25 cellular contexts compared by ENCODE assay signal in the genomic region with DNA sequence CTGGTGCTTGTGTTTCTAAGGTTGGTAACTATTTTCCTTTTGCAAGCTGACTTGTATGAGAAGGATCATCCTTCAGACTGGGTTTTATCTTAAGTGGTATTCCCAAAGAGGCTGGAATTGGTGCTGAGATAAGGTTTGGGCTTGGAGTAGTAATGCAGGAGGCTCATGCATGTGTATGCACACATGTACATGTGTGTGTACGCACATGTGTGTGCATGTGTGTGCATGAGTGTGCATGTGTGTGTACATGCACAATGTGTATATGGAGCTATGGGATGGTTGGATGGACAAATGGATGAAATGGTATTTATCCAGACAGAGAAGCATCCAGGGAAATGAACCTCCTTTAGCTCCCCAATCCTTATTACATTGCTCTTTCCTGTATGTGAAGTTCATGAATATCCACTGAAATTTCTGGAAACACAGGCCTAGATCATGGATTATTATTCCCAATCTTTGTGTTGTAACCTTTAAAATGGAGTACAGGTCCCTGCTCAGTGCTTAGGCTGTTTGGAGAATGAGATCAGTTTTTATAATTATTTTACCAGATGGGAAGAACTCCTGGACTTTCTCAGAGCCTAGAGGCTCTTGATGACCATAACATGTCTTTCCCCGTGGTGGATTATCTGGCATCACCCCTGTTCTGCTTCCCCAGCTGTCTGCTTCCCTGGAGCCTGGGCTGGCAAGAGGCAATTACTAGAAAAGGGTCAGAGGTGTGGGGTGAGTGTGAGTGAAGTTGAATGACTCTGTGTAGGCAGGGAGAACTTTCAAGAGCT.
"Had no signal": no experiment of that assay in that cellular context is flagged by ENCODE, and none has a peak within 500 bp of the region (broad histone marks: within the 10 kb centered on the region; RNA-seq: fewer than 3 reads in every experiment).

No MANE protein-coding gene starts in this region.

- DNase-seq: cortex of kidney; effector memory CD8-positive, alpha-beta T cell; erythroblast; esophagus squamous epithelium; foreskin melanocyte; mesenchymal stem cell; mucosa of descending colon; naive B cell; nucleus accumbens; ovary; psoas muscle; stimulated activated CD4-positive, alpha-beta T cell treated with anti-CD3 and anti-CD28 coated beads, Interleukin-12 subunit alpha, Interleukin-12 subunit beta, amount 100 ng/mL, for 4 hours; stimulated activated CD4-positive, alpha-beta T cell treated with anti-CD3 and anti-CD28 coated beads, Interleukin-1b, Interleukin-23, amount 100 ng/mL, for 48 hours; stimulated activated CD4-positive, alpha-beta T cell treated with anti-CD3 and anti-CD28 coated beads, Interleukin-4, amount 100 ng/mL, for 1 hour; stimulated activated CD8-positive, alpha-beta memory T cell treated with anti-CD3 and anti-CD28 coated beads, Interleukin-4, amount 100 ng/mL, for 48 hours; stimulated activated naive CD4-positive, alpha-beta T cell; stimulated activated naive CD8-positive, alpha-beta T cell treated with anti-CD3 and anti-CD28 coated beads, Interleukin-15, amount 100 ng/mL, for 72 hours; transverse colon; upper lobe of right lung; uterus had no signal

- H3K4me3 ChIP-seq: esophagus squamous epithelium, mucosa of descending colon, ovary, psoas muscle, smooth muscle cell, suprapubic skin, transverse colon, upper lobe of right lung, uterus had no signal

- ATAC-seq: effector memory CD8-positive, alpha-beta T cell; mucosa of descending colon; natural killer cell treated with Interleukin-12 subunit alpha and Interleukin-12 subunit beta and Interleukin-15 and Interleukin-18, amount 100 ng/mL, for 72 hours; sciatic nerve; stimulated activated naive CD8-positive, alpha-beta T cell treated with anti-CD3 and anti-CD28 coated beads, Interleukin-15, amount 100 ng/mL, for 72 hours; upper lobe of right lung had no signal

- H3K27ac ChIP-seq: esophagus squamous epithelium, ovary, psoas muscle, suprapubic skin, transverse colon, upper lobe of right lung, uterus had no signal

- H3K9me3 ChIP-seq: mucosa of descending colon, ovary, transverse colon, upper lobe of right lung, uterus had no signal

- H3K4me1 Mint-ChIP-seq: naive B cell; stimulated activated naive CD8-positive, alpha-beta T cell treated with anti-CD3 and anti-CD28 coated beads, Interleukin-15, amount 100 ng/mL, for 72 hours had no signal

- H3K27ac Mint-ChIP-seq: effector memory CD8-positive, alpha-beta T cell; mesothelial cell of epicardium; naive B cell; natural killer cell treated with Interleukin-12 subunit alpha and Interleukin-12 subunit beta and Interleukin-15 and Interleukin-18, amount 100 ng/mL, for 72 hours had no signal

- H3K4me2 ChIP-seq: smooth muscle cell had no signal

- H3K4me1 ChIP-seq: psoas muscle, transverse colon, upper lobe of right lung, uterus had no signal

- H3K4me3 Mint-ChIP-seq: effector memory CD8-positive, alpha-beta T cell; mesothelial cell of epicardium; naive B cell; natural killer cell treated with Interleukin-12 subunit alpha and Interleukin-12 subunit beta and Interleukin-15 and Interleukin-18, amount 100 ng/mL, for 72 hours; stimulated activated naive CD8-positive, alpha-beta T cell treated with anti-CD3 and anti-CD28 coated beads, Interleukin-15, amount 100 ng/mL, for 72 hours had no signal

- H3K36me3 Mint-ChIP-seq: mesothelial cell of epicardium had no signal

- H3K27me3 ChIP-seq: ovary, suprapubic skin, transverse colon, upper lobe of right lung, uterus had no signal

- H3K36me3 ChIP-seq: esophagus squamous epithelium, ovary, suprapubic skin, transverse colon, upper lobe of right lung, uterus had no signal
